In genomic region chr9:93134018-93134739, GRCh38 we compare ENCODE assay signal across 8 cellular contexts. TPM values are rescaled to one million over a fixed set of nuclear protein-coding genes. Genes with fewer than 3 reads are reported as not detected.
A peak's percentile ranks its signal among the peaks of the same experiment; 100 is the strongest.
DNase-seq lines count a peak whose midpoint lies in the region; ATAC-seq and TF ChIP-seq lines count a peak whose summit lies in the region.

TSS of gene NINJ1 (minus strand) at chr9:93134251. CDS start at chr9:93134217, 34 bp downstream.

- H3K9me3 Mint-ChIP-seq in endodermal cell, result no peaks in the 10 kb centered on the region

- H3K36me3 Mint-ChIP-seq in endodermal cell (ENCODE audit: low read depth), result no peaks in the 10 kb centered on the region

- H3K4me3 Mint-ChIP-seq in endodermal cell, result peak within 1 kb of the TSS; percentile 72

- DNase-seq in 8988T (peak; percentile 98), GM13977 (ENCODE audit: low spot score) (peak; percentile 97), NCI-H2196 treated with DMSO at 0.1 percent for 48 hours (lab: John Stamatoyannopoulos, UW; ENCODE audit: unreplicated experiment) (peak; percentile 34), endodermal cell (peak; percentile 87)
- peak; percentile 64 to 80 (median 80) for DNase-seq in activated CD8-positive, alpha-beta memory T cell treated with anti-CD3 and anti-CD28 coated beads for 48 hours (ENCODE audit: low read depth in 2 of 3, low spot score in 2 of 3)
- peak; percentile 24 to 69 for DNase-seq in stimulated activated CD8-positive, alpha-beta memory T cell treated with anti-CD3 and anti-CD28 coated beads, Interleukin-4, amount 100 ng/mL, for 1 hour (ENCODE audit: low read depth in 2 of 2, low spot score in 1 of 2)

- WGBS in endodermal cell (ENCODE audit: insufficient coverage in 1 of 2, insufficient read length in 1 of 2), 2 experiments, result 0 to 3% methylated on average over 9 to 78 of the region's 78 CpGs

- H3K27ac Mint-ChIP-seq in endodermal cell, result peak within 1 kb of the TSS; percentile 66

- H3K36me3 ChIP-seq in endodermal cell (ENCODE audit: control insufficient read depth, insufficient read depth, low read length), result no peaks in the 10 kb centered on the region

- H3K4me1 Mint-ChIP-seq in endodermal cell, result peaks cover 15% of the 10 kb centered on the region

- in situ Hi-C loops in GM13977 (cut with MboI; ENCODE audit: low pct_unique_long_range_greater_than_20kb, low sequenced_read_pairs, unreplicated experiment), result no loop called here

- TF ChIP-seq CTCF in GM13977 (IDR thresholded peaks at IDR 0.05; ENCODE audit: extremely low read depth, insufficient read depth, missing control alignments), result no peak
- TF ChIP-seq CTCF in endodermal cell (conservative IDR thresholded peaks at IDR 0.05), result no peak

- H3K4me1 ChIP-seq in endodermal cell (ENCODE audit: control insufficient read depth, insufficient read depth, low read length), result peaks cover 8% of the 10 kb centered on the region
- H3K4me1 ChIP-seq in mononuclear cell (ENCODE audit: insufficient read depth, low read length), result peaks cover 65% of the 10 kb centered on the region

- H3K27me3 ChIP-seq in endodermal cell (ENCODE audit: control insufficient read depth, insufficient read depth, low read length, poor library complexity, severe bottlenecking) (peaks cover 10% of the 10 kb centered on the region), mononuclear cell (ENCODE audit: insufficient read depth, low read length) (no peaks in the 10 kb centered on the region)

- no peaks in the 10 kb centered on the region for H3K9me3 ChIP-seq in endodermal cell (ENCODE audit: control insufficient read depth, low read length)
- H3K9me3 ChIP-seq in mononuclear cell (ENCODE audit: low read depth, low read length), result no peaks in the 10 kb centered on the region

- H3K27me3 Mint-ChIP-seq in endodermal cell (ENCODE audit: insufficient read depth), result peaks cover 19% of the 10 kb centered on the region

- peak within 1 kb of the TSS; percentile 83 for H3K9ac ChIP-seq in endodermal cell (ENCODE audit: extremely low read depth, low read length, poor library complexity, severe bottlenecking)

- H3K27ac ChIP-seq in endodermal cell (ENCODE audit: low read depth, low read length), result peak within 1 kb of the TSS; percentile 57

- ATAC-seq in HG02870 (IDR thresholded peaks at IDR 0.05; ENCODE audit: unreplicated experiment), result peak; percentile 73

- peak within 1 kb of the TSS; percentile 82 for H3K4me3 ChIP-seq in endodermal cell (ENCODE audit: low read length)
- H3K4me3 ChIP-seq in mononuclear cell (ENCODE audit: low read length), result peak within 1 kb of the TSS; percentile 72

RNA-seq across cellular contexts. Expression of gene NINJ1, which starts in this region (rescaled TPM):
- 10 to 100 TPM; 24.2 to 32.0 TPM for total RNA-seq in endodermal cell
- polyA plus RNA-seq in endodermal cell (2013, experiment 1 of 2), result 29.8 TPM
- polyA plus RNA-seq in endodermal cell (2013, experiment 2 of 2), result 28.4 TPM
- total RNA-seq in mononuclear cell, result 234 TPM

Comparison
In these comparisons a context has a peak if more than half of its experiments do, and no peak if none do; other contexts are left out.
1. Peak in every context shown above with its lines: DNase-seq, ATAC-seq, H3K4me3 ChIP-seq and H3K27ac ChIP-seq.
2. DNase-seq: peak in every context shown above with its lines; median percentile 98 in 8988T; 97 in GM13977; 87 in endodermal cell; 80 in activated CD8-positive, alpha-beta memory T cell treated with anti-CD3 and anti-CD28 coated beads for 48 hours; 46 in stimulated activated CD8-positive, alpha-beta memory T cell treated with anti-CD3 and anti-CD28 coated beads, Interleukin-4, amount 100 ng/mL, for 1 hour; 34 in NCI-H2196 treated with DMSO at 0.1 percent for 48 hours.